Comparison of ENCODE assay signal across 9 cellular contexts in the genomic region with DNA sequence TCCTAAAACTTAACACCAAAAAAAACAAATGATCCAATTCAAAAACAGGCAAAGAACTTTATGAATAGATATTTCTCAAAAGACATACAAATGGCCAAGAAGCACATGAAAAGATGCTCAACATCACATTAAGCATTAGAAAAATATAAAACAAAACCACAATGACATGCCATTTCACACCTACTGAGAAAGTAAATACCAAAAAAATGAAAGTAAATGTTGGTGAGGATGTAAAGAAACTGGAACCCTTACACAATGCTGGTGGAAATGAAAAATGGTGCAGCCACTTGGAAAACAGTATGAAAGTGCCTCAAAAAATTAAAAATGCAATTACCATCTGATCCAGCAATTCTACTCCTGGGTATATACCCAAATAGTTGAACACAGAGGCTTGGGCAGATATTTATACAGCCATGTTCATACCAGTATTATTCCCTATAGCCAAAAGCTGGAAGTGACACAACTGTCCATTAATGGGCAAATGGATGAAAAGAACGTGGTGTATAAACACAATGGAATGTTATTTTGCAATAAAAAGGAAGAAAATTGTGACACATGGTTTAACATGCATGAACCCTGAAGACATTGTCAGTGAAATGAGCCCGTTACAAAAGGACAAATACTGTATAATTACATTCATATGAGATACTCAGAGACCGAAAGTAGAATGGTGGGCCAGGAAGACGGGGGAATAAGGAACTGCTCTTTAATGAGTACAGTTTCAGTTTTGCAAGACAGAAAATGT.
DNase-seq lines count a peak whose midpoint lies in the region; ATAC-seq and TF ChIP-seq lines count a peak whose summit lies in the region.
"Had no signal": no experiment of that assay in that cellular context is flagged by ENCODE, and none has a peak within 500 bp of the region (broad histone marks: within the 10 kb centered on the region; RNA-seq: fewer than 3 reads in every experiment).

No MANE protein-coding gene starts in this region.

- H3K9ac ChIP-seq in OCI-LY1 (ENCODE audit: low read length): no peak overlapping the region
- H3K9ac ChIP-seq in mesenchymal stem cell (ENCODE audit: low read length): peak overlapping the region; percentile 87

- no peaks in the 10 kb centered on the region for H3K9me2 ChIP-seq in OCI-LY1 (ENCODE audit: low read depth, low read length)

- no peaks in the 10 kb centered on the region for H3F3A ChIP-seq in OCI-LY1 (ENCODE audit: insufficient read depth, low read length)

- H3K9me3 ChIP-seq in OCI-LY1 (ENCODE audit: low read length): no peaks in the 10 kb centered on the region
- no peaks in the 10 kb centered on the region for H3K9me3 ChIP-seq in mesenchymal stem cell (ENCODE audit: control insufficient read depth, low read length)
- H3K9me3 ChIP-seq in right cardiac atrium (ENCODE audit: control insufficient read depth, low read length): no peaks in the 10 kb centered on the region

- no peak overlapping the region for H3K14ac ChIP-seq in mesenchymal stem cell (ENCODE audit: low read length in 2 of 2)

- H3K27me3 ChIP-seq in OCI-LY1 (ENCODE audit: insufficient read depth, low read length) (no peaks in the 10 kb centered on the region), mesenchymal stem cell (ENCODE audit: control insufficient read depth in 1 of 2, insufficient read depth in 1 of 2, low read length in 2 of 2) (no peaks in the 10 kb centered on the region), right cardiac atrium (ENCODE audit: control insufficient read depth, insufficient read depth) (no peaks in the 10 kb centered on the region)

- no peak overlapping the region for H2AFZ ChIP-seq in OCI-LY1 (ENCODE audit: low read length)
- no peak overlapping the region for H2AFZ ChIP-seq in mesenchymal stem cell (ENCODE audit: low read depth, low read length)

- no peak overlapping the region for H2AK5ac ChIP-seq in mesenchymal stem cell (ENCODE audit: low read length, severe bottlenecking)

- DNase-seq in mesenchymal stem cell (peak; percentile 72), NCI-H345 (lab: John Stamatoyannopoulos, UW) (no peak), NCI-H345 treated with DMSO at 0.1 percent for 48 hours (lab: John Stamatoyannopoulos, UW; ENCODE audit: unreplicated experiment) (no peak), right cardiac atrium (no peak)
- DNase-seq in activated T-cell treated with anti-CD3 and anti-CD28 coated beads, Interleukin-2, amount 50 U/mL, for 48 hours: no peak

- H3K79me1 ChIP-seq in mesenchymal stem cell (replicated peaks; ENCODE audit: low read length, poor library complexity, severe bottlenecking): peaks cover 6% of the 10 kb centered on the region

- no peak overlapping the region for H2BK120ac ChIP-seq in mesenchymal stem cell (ENCODE audit: low read depth, low read length)

- H3K4me1 ChIP-seq in OCI-LY1 (ENCODE audit: insufficient read depth, low read length, severe bottlenecking): peaks cover 11% of the 10 kb centered on the region
- H3K4me1 ChIP-seq in mesenchymal stem cell (ENCODE audit: control insufficient read depth, insufficient read depth, low read depth, low read length): no peaks in the 10 kb centered on the region
- H3K4me1 ChIP-seq in right cardiac atrium (ENCODE audit: control insufficient read depth, insufficient read depth, low read length): peaks cover 2% of the 10 kb centered on the region

- no peak overlapping the region for H3K23ac ChIP-seq in mesenchymal stem cell (ENCODE audit: low read length in 2 of 2)

- H3K27ac ChIP-seq in OCI-LY1 (ENCODE audit: low read depth, low read length, poor library complexity, severe bottlenecking): peak overlapping the region; percentile 33
- H3K27ac ChIP-seq in mesenchymal stem cell (ENCODE audit: low read length, poor library complexity, severe bottlenecking): no peak overlapping the region
- H3K27ac ChIP-seq in right cardiac atrium (ENCODE audit: low read length): no peak overlapping the region

- H4K91ac ChIP-seq in mesenchymal stem cell (ENCODE audit: low read length): no peak overlapping the region

- 80% methylated on average over 3 of the region's 4 CpGs for WGBS in mesenchymal stem cell
- 83% methylated on average over 4 of the region's 4 CpGs for WGBS in right cardiac atrium

- ATAC-seq in GM18517 (IDR thresholded peaks at IDR 0.05; ENCODE audit: unreplicated experiment): peak; percentile 95
- peak; percentile 96 for ATAC-seq in HG02798 (IDR thresholded peaks at IDR 0.05; ENCODE audit: poor library complexity, unreplicated experiment)
- ATAC-seq in right cardiac atrium: no peak

- H2BK12ac ChIP-seq in mesenchymal stem cell (ENCODE audit: low read length in 2 of 2): no peak overlapping the region

- H4K8ac ChIP-seq in mesenchymal stem cell (ENCODE audit: low read length): no peak overlapping the region

- intact Hi-C loops in right cardiac atrium (cut with DNase I): no loop called here

- H3K18ac ChIP-seq in mesenchymal stem cell (ENCODE audit: low read depth in 1 of 2, low read length in 2 of 2): no peak overlapping the region

- H3K4me2 ChIP-seq in OCI-LY1 (ENCODE audit: low read length) (peak overlapping the region; percentile 48), mesenchymal stem cell (ENCODE audit: low read length, poor library complexity, severe bottlenecking) (no peak overlapping the region)

- no peaks in the 10 kb centered on the region for H4K20me1 ChIP-seq in OCI-LY1 (ENCODE audit: insufficient read depth, low read length)

- no peak overlapping the region for H2BK15ac ChIP-seq in mesenchymal stem cell (ENCODE audit: low read depth, poor library complexity, severe bottlenecking)

- H3K4me3 ChIP-seq in OCI-LY1 (ENCODE audit: low read depth, low read length, poor library complexity, severe bottlenecking) (peak overlapping the region; percentile 29), mesenchymal stem cell (ENCODE audit: insufficient read depth in 1 of 2, low read depth in 1 of 2, low read length in 2 of 2) (peak overlapping the region in 1 of 2 experiments; percentile 68), right cardiac atrium (ENCODE audit: low read length) (no peak overlapping the region)
- H3K4me3 ChIP-seq: skin epidermis had no signal

- H3K4ac ChIP-seq in mesenchymal stem cell (ENCODE audit: low read depth in 1 of 2, low read length in 2 of 2): no peak overlapping the region

- peaks cover 14% of the 10 kb centered on the region for H3K79me2 ChIP-seq in OCI-LY1 (ENCODE audit: insufficient read depth, low read length)

- H3K36me3 ChIP-seq in OCI-LY1 (ENCODE audit: insufficient read depth, low read length): peaks cover 8% of the 10 kb centered on the region; the same call in 1 of the 2 replicates
- H3K36me3 ChIP-seq in mesenchymal stem cell (ENCODE audit: control insufficient read depth in 1 of 2, insufficient read depth in 2 of 2, low read depth in 1 of 2, low read length in 2 of 2): peaks cover 2 to 10% of the 10 kb centered on the region in 2 experiments

- H2BK5ac ChIP-seq in mesenchymal stem cell (ENCODE audit: low read depth, low read length, poor library complexity, severe bottlenecking): no peak overlapping the region

- no peak for TF ChIP-seq CTCF in OCI-LY1 (IDR thresholded peaks at IDR 0.05; ENCODE audit: low read length)

Comparison
In these comparisons a context has a peak if more than half of its experiments do, and no peak if none do; other contexts are left out.
1. ATAC-seq: peak in GM18517 (single experiment) and HG02798 (single experiment); none in right cardiac atrium (0 of 2).